8 cellular contexts compared by ENCODE assay signal in the genomic region with DNA sequence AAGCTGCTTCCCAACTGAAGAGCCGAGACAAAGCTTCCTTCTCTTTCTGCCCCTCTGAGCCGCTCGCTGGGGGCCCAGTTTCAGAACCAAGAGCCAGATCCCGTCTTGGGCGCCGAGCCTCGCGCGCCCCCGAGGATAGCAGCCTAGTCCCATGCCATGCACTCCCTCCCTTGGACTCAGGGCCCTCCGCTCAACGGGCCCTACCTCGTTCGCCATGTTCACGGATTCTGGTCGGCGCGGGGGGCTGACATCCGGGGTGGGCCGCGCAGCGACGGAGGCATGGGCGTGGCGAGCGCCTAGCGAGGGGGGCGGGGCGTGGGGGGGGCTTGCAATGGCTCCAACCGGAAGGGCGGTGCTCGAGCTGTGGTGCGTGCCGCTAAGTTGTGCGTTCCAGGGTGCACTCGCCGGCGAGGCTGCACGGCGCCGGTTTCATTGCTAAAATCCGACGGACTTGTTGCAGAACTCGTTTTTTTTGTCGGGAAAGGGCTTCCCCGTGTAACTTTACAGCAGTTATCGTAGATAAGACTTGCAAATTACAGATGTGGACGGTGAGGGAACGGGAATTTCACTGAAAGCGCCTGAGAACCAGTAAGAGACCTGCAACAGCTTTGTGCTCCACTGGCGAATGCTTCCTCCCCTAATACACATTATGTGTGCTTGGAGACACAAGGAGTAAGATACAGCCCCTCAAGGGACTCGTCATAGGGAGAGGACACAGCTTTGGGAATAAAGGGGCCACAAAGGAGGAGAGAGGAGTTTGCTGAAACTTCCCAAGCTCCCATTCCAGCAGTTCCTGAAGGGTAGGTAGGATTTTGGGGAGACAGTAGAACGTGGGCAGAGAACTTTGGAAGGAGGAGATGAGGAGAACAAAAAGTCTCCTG. TPM values are rescaled to one million over a fixed set of nuclear protein-coding genes. Genes with fewer than 3 reads are reported as not detected.
A peak's percentile ranks its signal among the peaks of the same experiment; 100 is the strongest.
DNase-seq lines count a peak whose midpoint lies in the region; ATAC-seq and TF ChIP-seq lines count a peak whose summit lies in the region.

Gene ADH5, minus strand, starts transcription at position 304 of the 881 bp plus-strand sequence. Its CDS starts 88 bp downstream, at position 216.

- H2BK5ac ChIP-seq in trophoblast cell (ENCODE audit: low read depth, low read length, poor library complexity) = peak within 1 kb of the TSS; percentile 91

- intact Hi-C loops in cardiac septum (cut with DNase I) = loop anchor here (1.0 to 2.0 kb wide), 3 partner anchors 30 to 159 kb away; partner anchors contain the start of genes EIF4E and METAP1

- peak within 1 kb of the TSS; percentile 81 for H4K8ac ChIP-seq in trophoblast cell (ENCODE audit: low read depth, low read length)

- no peaks in the 10 kb centered on the region for H3K27me3 ChIP-seq in adipocyte (replicated peaks; ENCODE audit: control insufficient read depth, insufficient read depth, low read length)
- no peaks in the 10 kb centered on the region for H3K27me3 ChIP-seq in trophoblast cell (ENCODE audit: insufficient read depth, low read length)
- H3K27me3 ChIP-seq in tibial nerve = no peaks in the 10 kb centered on the region

- peak within 1 kb of the TSS; percentile 81 for H2AK5ac ChIP-seq in trophoblast cell (ENCODE audit: low read length)

- peaks cover 16% of the 10 kb centered on the region for H3K79me1 ChIP-seq in trophoblast cell (ENCODE audit: low read length)

- peak within 1 kb of the TSS; percentile 100 for H3K9ac ChIP-seq in adipocyte (ENCODE audit: low read length)
- peak within 1 kb of the TSS; percentile 97 for H3K9ac ChIP-seq in trophoblast cell (ENCODE audit: low read length)

- H3K27ac ChIP-seq in trophoblast cell (ENCODE audit: low read depth, low read length) = peak within 1 kb of the TSS; percentile 88
- H3K27ac ChIP-seq in tibial nerve = peak within 1 kb of the TSS; percentile 90 to 97 (median 94)

- H3K23ac ChIP-seq in trophoblast cell (ENCODE audit: low read length) = peak within 1 kb of the TSS; percentile 13

- peaks cover 56% of the 10 kb centered on the region for H3K4me1 ChIP-seq in adipocyte (ENCODE audit: control insufficient read depth, insufficient read depth, low read length)
- H3K4me1 ChIP-seq in trophoblast cell (ENCODE audit: control insufficient read depth in 1 of 2, insufficient read depth in 2 of 2, low read length in 2 of 2) = peaks cover 0 to 10% of the 10 kb centered on the region in 2 experiments
- peaks cover 0 to 65% (median 3%) of the 10 kb centered on the region in 4 donors for H3K4me1 ChIP-seq in tibial nerve

- H3K4me2 ChIP-seq in trophoblast cell (ENCODE audit: low read length) = peak within 1 kb of the TSS; percentile 83

- no peak for TF ChIP-seq CTCF in GM12865 (IDR thresholded peaks at IDR 0.05; ENCODE audit: insufficient read depth, low read depth, low read length, missing control alignments)
- peak in 1 of 5 experiments; percentile 6 for TF ChIP-seq CTCF in tibial nerve (IDR thresholded peaks at IDR 0.05)

- ATAC-seq in HG02642 (IDR thresholded peaks at IDR 0.05; ENCODE audit: poor library complexity, unreplicated experiment) = peak; percentile 96

- H2BK120ac ChIP-seq in trophoblast cell (ENCODE audit: insufficient read depth, low read length, poor library complexity) = peak within 1 kb of the TSS; percentile 82

- WGBS in trophoblast cell (ENCODE audit: extremely low coverage, insufficient coverage, insufficient read length) = no CpG with 5 or more reads among the region's 53 CpGs
- 0% methylated on average over 12 to 33 of the region's 53 CpGs for WGBS in tibial nerve, 2 donors

- H2BK12ac ChIP-seq in trophoblast cell (ENCODE audit: low read length) = peak within 1 kb of the TSS; percentile 60

- H3K18ac ChIP-seq in trophoblast cell (ENCODE audit: low read length) = peak within 1 kb of the TSS; percentile 95

- H3K4me3 ChIP-seq in GM12865 (ENCODE audit: low read depth, low read length) (peak within 1 kb of the TSS; percentile 100), adipocyte (ENCODE audit: low read length) (peak within 1 kb of the TSS; percentile 100), trophoblast cell (ENCODE audit: low read depth, low read length) (peak within 1 kb of the TSS; percentile 92), tibial nerve (peak within 1 kb of the TSS; percentile 61 to 87 (median 74))

- peak in 1 of 2 donors; percentile 90 for TF ChIP-seq EP300 in tibial nerve (IDR thresholded peaks at IDR 0.05)

- peak within 1 kb of the TSS; percentile 37 for H2AFZ ChIP-seq in trophoblast cell (ENCODE audit: insufficient read depth, low read length, poor library complexity)

- TF ChIP-seq POLR2A in tibial nerve (IDR thresholded peaks at IDR 0.05) = peak; percentile 39 to 76

- peak within 1 kb of the TSS; percentile 100 for H3K4ac ChIP-seq in trophoblast cell (ENCODE audit: low read depth, low read length)

- peak within 1 kb of the TSS; percentile 92 for H4K91ac ChIP-seq in trophoblast cell (ENCODE audit: low read depth, low read length)

- DNase-seq in GM12865 (ENCODE audit: low read depth) = peak; percentile 94
- peak; percentile 69 for DNase-seq in NCI-H1105 (lab: John Stamatoyannopoulos, UW)
- peak; percentile 82 for DNase-seq in T follicular helper cell (ENCODE audit: low read depth)
- DNase-seq in adipocyte (ENCODE audit: low read depth) = peak; percentile 93
- DNase-seq in cardiac septum (ENCODE audit: low spot score) = peak; percentile 92
- DNase-seq in trophoblast cell = peak; percentile 63 to 78
- peak; percentile 78 to 86 for DNase-seq in tibial nerve (ENCODE audit: low spot score in 2 of 2)

- peak within 1 kb of the TSS; percentile 95 for H4K12ac ChIP-seq in trophoblast cell (ENCODE audit: low read depth, low read length)

- no peaks in the 10 kb centered on the region for H3K9me3 ChIP-seq in adipocyte (ENCODE audit: control insufficient read depth, low read length)
- no peaks in the 10 kb centered on the region for H3K9me3 ChIP-seq in trophoblast cell (ENCODE audit: insufficient read depth, low read depth, low read length)
- no peaks in the 10 kb centered on the region for H3K9me3 ChIP-seq in tibial nerve

- peak within 1 kb of the TSS; percentile 91 for H3K14ac ChIP-seq in trophoblast cell (ENCODE audit: low read length)

- H3K79me2 ChIP-seq in trophoblast cell (ENCODE audit: control insufficient read depth, insufficient read depth, low read length, poor library complexity) = peaks cover 21% of the 10 kb centered on the region

- H3K36me3 ChIP-seq in adipocyte (ENCODE audit: control insufficient read depth, insufficient read depth, low read length, severe bottlenecking) (peaks cover 24% of the 10 kb centered on the region), trophoblast cell (ENCODE audit: control insufficient read depth in 1 of 2, insufficient read depth in 2 of 2, low read length in 2 of 2) (peaks cover 5 to 8% of the 10 kb centered on the region in 2 experiments), tibial nerve (peaks cover 0 to 21% (median 8%) of the 10 kb centered on the region in 3 donors)

RNA-seq across cellular contexts. Expression of gene ADH5, which starts in this region (rescaled TPM):
- total RNA-seq in cardiac septum (132 TPM), tibial nerve (100 to 1,000 TPM; 111 to 139 (median 122) TPM)
- 129 and 132 TPM in 2 replicates for polyA plus RNA-seq in trophoblast cell (2013)

Comparison
In these comparisons a context has a peak if more than half of its experiments do, and no peak if none do; other contexts are left out.
1. Peak in every context shown above with its lines: DNase-seq, ATAC-seq, H3K4me3 ChIP-seq and H3K27ac ChIP-seq.